Comparison of ENCODE assay signal across 8 cellular contexts in the genomic region with DNA sequence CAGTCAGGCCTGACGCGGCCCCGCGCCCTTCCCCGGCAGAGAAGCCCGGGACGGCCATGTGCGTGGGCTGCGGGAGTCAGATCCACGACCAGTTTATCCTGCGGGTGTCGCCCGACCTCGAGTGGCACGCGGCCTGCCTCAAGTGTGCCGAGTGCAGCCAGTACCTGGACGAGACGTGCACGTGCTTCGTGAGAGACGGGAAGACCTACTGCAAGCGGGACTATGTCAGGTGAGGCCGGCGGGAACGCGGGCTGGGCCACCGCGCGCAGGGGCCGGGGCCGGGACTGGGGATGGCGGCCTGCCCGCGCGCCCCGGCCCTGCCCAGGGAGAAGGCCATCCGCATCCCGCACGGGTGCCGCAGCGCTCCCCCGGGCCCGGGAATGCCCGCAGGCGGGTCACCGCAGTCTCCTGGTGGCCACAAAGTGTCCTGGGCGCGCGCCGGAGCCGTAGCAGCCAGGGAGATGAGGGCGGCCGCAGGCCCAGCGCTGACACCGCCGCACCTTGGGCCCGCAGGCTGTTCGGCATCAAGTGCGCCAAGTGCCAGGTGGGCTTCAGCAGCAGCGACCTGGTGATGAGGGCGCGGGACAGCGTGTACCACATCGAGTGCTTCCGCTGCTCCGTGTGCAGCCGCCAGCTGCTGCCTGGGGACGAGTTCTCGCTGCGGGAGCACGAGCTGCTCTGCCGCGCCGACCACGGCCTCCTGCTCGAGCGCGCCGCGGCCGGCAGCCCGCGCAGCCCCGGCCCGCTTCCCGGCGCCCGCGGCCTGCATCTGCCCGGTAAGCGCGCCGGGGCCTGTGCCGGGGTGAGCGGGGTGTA. TPM values are rescaled to one million over a fixed set of nuclear protein-coding genes. Genes with fewer than 3 reads are reported as not detected.
A peak's percentile ranks its signal among the peaks of the same experiment; 100 is the strongest.
DNase-seq lines count a peak whose midpoint lies in the region; ATAC-seq and TF ChIP-seq lines count a peak whose summit lies in the region.

No MANE protein-coding gene starts in this region.

- no peaks in the 10 kb centered on the region for H3K9me3 Mint-ChIP-seq in osteocyte (ENCODE audit: unreplicated experiment)

- ATAC-seq in HG03571 (IDR thresholded peaks at IDR 0.05; ENCODE audit: unreplicated experiment) = no peak

- peaks cover 32% of the 10 kb centered on the region for H3K4me1 ChIP-seq in ectodermal cell (ENCODE audit: control insufficient read depth, insufficient read depth, low read length)

- H3K4me3 ChIP-seq in GM12865 (ENCODE audit: low read depth, low read length) (peak overlapping the region; percentile 69), ectodermal cell (ENCODE audit: insufficient read depth, low read depth, low read length) (peak overlapping the region; percentile 14)

- H3K9me3 ChIP-seq in ectodermal cell (ENCODE audit: control insufficient read depth, low read length) = no peaks in the 10 kb centered on the region

- H3K4me3 Mint-ChIP-seq in osteocyte (ENCODE audit: unreplicated experiment) = no peak overlapping the region

- no peak overlapping the region for H3K27ac Mint-ChIP-seq in osteocyte (ENCODE audit: unreplicated experiment)

- H3K36me3 Mint-ChIP-seq in osteocyte (ENCODE audit: unreplicated experiment) = no peaks in the 10 kb centered on the region

- no peak for DNase-seq in GM12865 (ENCODE audit: low read depth)
- DNase-seq in NCI-H526 (lab: John Stamatoyannopoulos, UW) = peak; percentile 46 to 81
- DNase-seq in osteocyte (ENCODE audit: extremely low spot score, unreplicated experiment) = peak; percentile 80
- DNase-seq in stimulated activated naive CD4-positive, alpha-beta T cell treated with Interleukin-2 at 50 U/mL for 16 hours (lab: John Stamatoyannopoulos, UW) = no peak
- no peak for DNase-seq in mesenteric fat pad (ENCODE audit: low spot score)
- DNase-seq in activated CD4-positive, CD25-positive, alpha-beta regulatory T cell treated with anti-CD3 and anti-CD28 coated beads, Interleukin-2, amount 50 U/mL, for 72 hours = no peak

- peaks cover 100% of the 10 kb centered on the region for H3K27me3 ChIP-seq in ectodermal cell (ENCODE audit: control insufficient read depth, insufficient read depth, low read length, poor library complexity, severe bottlenecking)

- no peaks in the 10 kb centered on the region for H3K36me3 ChIP-seq in ectodermal cell (ENCODE audit: control insufficient read depth, insufficient read depth, low read length)

- H3K27me3 Mint-ChIP-seq in osteocyte (ENCODE audit: unreplicated experiment) = peaks cover 78% of the 10 kb centered on the region

- H3K27ac ChIP-seq in ectodermal cell (ENCODE audit: insufficient read depth, low read depth, low read length, poor library complexity, severe bottlenecking) = no peak overlapping the region

- TF ChIP-seq CTCF in GM12865 (IDR thresholded peaks at IDR 0.05; ENCODE audit: insufficient read depth, low read depth, low read length, missing control alignments) = no peak
- TF ChIP-seq CTCF in osteocyte (IDR thresholded peaks at IDR 0.05) = no peak

- H3K4me1 Mint-ChIP-seq in osteocyte (ENCODE audit: unreplicated experiment) = peaks cover 49% of the 10 kb centered on the region

- 2% methylated on average over 96 of the region's 96 CpGs for WGBS in ectodermal cell, 2 experiments

RNA-seq across cellular contexts. Expression of a gene that starts 1.4 kb away (rescaled TPM):
- polyA plus RNA-seq in ectodermal cell (2013, experiment 1 of 4) = not detected
- 0.25 TPM for polyA plus RNA-seq in ectodermal cell (2013, experiment 2 of 4)
- polyA plus RNA-seq in ectodermal cell (2013, experiment 3 of 4) = not detected
- 0.16 TPM for polyA plus RNA-seq in ectodermal cell (2013, experiment 4 of 4)
- total RNA-seq in osteocyte = not detected in 2 replicates
- 0.67 TPM for total RNA-seq in mesenteric fat pad

RNA-seq across cellular contexts. Expression of a gene that starts 26.7 kb away (rescaled TPM):
- 119 TPM for polyA plus RNA-seq in ectodermal cell (2013, experiment 1 of 4)
- polyA plus RNA-seq in ectodermal cell (2013, experiment 2 of 4) = 116 TPM
- polyA plus RNA-seq in ectodermal cell (2013, experiment 3 of 4) = 102 TPM
- polyA plus RNA-seq in ectodermal cell (2013, experiment 4 of 4) = 110 TPM
- total RNA-seq in osteocyte (98.2 and 102 TPM in 2 replicates), mesenteric fat pad (192 TPM)

Comparison
In these comparisons a context has a peak if more than half of its experiments do, and no peak if none do; other contexts are left out.
1. DNase-seq: peak in NCI-H526 (2 of 2) and osteocyte (single experiment); none in GM12865 (single experiment), stimulated activated naive CD4-positive, alpha-beta T cell treated with Interleukin-2 at 50 U/mL for 16 hours (single experiment), mesenteric fat pad (single experiment) and activated CD4-positive, CD25-positive, alpha-beta regulatory T cell treated with anti-CD3 and anti-CD28 coated beads, Interleukin-2, amount 50 U/mL, for 72 hours (single experiment).